In genomic region chr10:104521901-104522827, GRCh38 we compare ENCODE assay signal across 15 cellular contexts.
DNase-seq lines count a peak whose midpoint lies in the region; ATAC-seq and TF ChIP-seq lines count a peak whose summit lies in the region.
"Had no signal": no experiment of that assay in that cellular context is flagged by ENCODE, and none has a peak within 500 bp of the region (broad histone marks: within the 10 kb centered on the region; RNA-seq: fewer than 3 reads in every experiment).

No MANE protein-coding gene starts in this region.

- ATAC-seq in HG03097 (IDR thresholded peaks at IDR 0.05; ENCODE audit: low FRiP score, unreplicated experiment) (no peak), sciatic nerve (no peak)
- ATAC-seq: activated T-cell treated with anti-CD3 and anti-CD28 coated beads, Interleukin-2, amount 50 U/mL, for 72 hours; esophagus mucosa had no signal

- TF ChIP-seq CTCF in GM13976 (IDR thresholded peaks at IDR 0.05; ENCODE audit: borderline replicate concordance, control extremely low read depth, extremely low read depth, insufficient read depth, missing control alignments) = no peak

- intact Hi-C loops in head of caudate nucleus (cut with DNase I) = no loop called here
- intact Hi-C loops in sciatic nerve (cut with DNase I) = no loop called here

- DNase-seq in EL (peak; percentile 9), NCI-H446 (lab: John Stamatoyannopoulos, UW) (peak; percentile 45 to 75), head of caudate nucleus (peak in 38 of 42 donors; percentile 7 to 62 (median 32)), nucleus accumbens (lab: John Stamatoyannopoulos, UW) (peak in 32 of 56 donors; percentile 4 to 65 (median 23)), GM13976 (ENCODE audit: low spot score) (no peak), RPMI8226 (no peak), sciatic nerve (ENCODE audit: low spot score) (no peak)
- DNase-seq: activated CD4-positive, alpha-beta memory T cell treated with anti-CD3 and anti-CD28 coated beads for 36 hours; activated T-cell treated with anti-CD3 and anti-CD28 coated beads, Interleukin-2, amount 50 U/mL, for 72 hours; GF-D8; mesenchymal stem cell; NCI-H2029 treated with DMSO at 0.1 percent for 48 hours; NCI-H774 had no signal

- in situ Hi-C loops in GM13976 (cut with MboI; ENCODE audit: low sequenced_read_pairs, unreplicated experiment) = no loop called here

Comparison
In these comparisons a context has a peak if more than half of its experiments do, and no peak if none do; other contexts are left out.
1. DNase-seq: peak in EL (single experiment), NCI-H446 (2 of 2), head of caudate nucleus (38 of 42) and nucleus accumbens (32 of 56); none in GM13976 (single experiment), RPMI8226 (single experiment) and sciatic nerve (single experiment).